In the genomic region with DNA sequence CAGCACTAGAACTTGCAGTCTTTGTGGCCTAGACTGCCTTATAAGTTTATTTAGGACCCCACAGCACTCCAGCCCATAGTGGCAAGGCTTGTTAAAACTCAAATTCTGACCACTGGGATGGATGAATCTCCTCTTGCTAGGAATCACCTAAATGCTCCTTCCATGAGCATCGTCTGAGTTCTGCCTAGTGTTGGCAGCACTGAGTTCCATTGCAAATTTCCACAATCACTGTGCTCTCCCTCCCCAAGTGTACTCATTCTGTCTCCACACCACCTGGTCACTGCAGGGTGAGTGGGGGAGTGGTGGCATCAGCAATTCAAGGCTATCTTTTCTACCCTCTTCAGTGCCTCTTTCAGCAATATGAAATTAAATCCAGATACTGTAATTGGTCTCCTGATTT, we compare ENCODE assay signal across 36 cellular contexts.
"Had no signal": no experiment of that assay in that cellular context is flagged by ENCODE, and none has a peak within 500 bp of the region (broad histone marks: within the 10 kb centered on the region; RNA-seq: fewer than 3 reads in every experiment).

No MANE protein-coding gene starts in this region.

- ATAC-seq: body of pancreas, heart left ventricle, mucosa of descending colon, sciatic nerve, T-helper 17 cell, upper lobe of right lung had no signal

- H3K4me1 ChIP-seq: adrenal gland, body of pancreas, heart left ventricle, left ventricle myocardium inferior, suprapubic skin, tibial artery, upper lobe of right lung had no signal

- H3K36me3 Mint-ChIP-seq: stimulated activated effector memory CD8-positive, alpha-beta T cell treated with anti-CD3 and anti-CD28 coated beads, Interleukin-12 subunit alpha, Interleukin-12 subunit beta, amount 100 ng/mL, for 72 hours had no signal

- H3K36me3 ChIP-seq: adrenal gland, heart left ventricle, left ventricle myocardium inferior, suprapubic skin, tibial artery, upper lobe of right lung, WERI-Rb-1 had no signal

- DNase-seq: activated CD4-positive, alpha-beta memory T cell treated with anti-CD3 and anti-CD28 coated beads for 36 hours; activated CD4-positive, alpha-beta T cell treated with anti-CD3 and anti-CD28 coated beads, Interleukin-2, amount 10 ng/mL, durations not matched to agents 24 days and 14 days; activated CD4-positive, CD25-positive, alpha-beta regulatory T cell treated with anti-CD3 and anti-CD28 coated beads, Interleukin-2, amount 50 U/mL, for 72 hours; activated CD8-positive, alpha-beta memory T cell treated with anti-CD3 and anti-CD28 coated beads, Interleukin-2, amount 50 U/mL, for 4 hours; activated effector memory CD4-positive, alpha-beta T cell treated with anti-CD3 and anti-CD28 coated beads, Interleukin-2, amount 50 U/mL, for 16 hours; activated naive CD4-positive, alpha-beta T cell treated with anti-CD3 and anti-CD28 coated beads for 36 hours; activated naive CD8-positive, alpha-beta T cell treated with anti-CD3 and anti-CD28 coated beads for 36 hours; activated T-cell treated with anti-CD3 and anti-CD28 coated beads, Interleukin-2, amount 50 U/mL, for 1 hour; adrenal gland; aorta; body of pancreas; cerebellar nuclear complex; dorsolateral prefrontal cortex; effector memory CD4-positive, alpha-beta T cell; foreskin fibroblast; heart left ventricle; hypothalamus; islet precursor cell; left ventricle myocardium inferior; mucosa of descending colon; stimulated activated CD4-positive, alpha-beta T cell treated with anti-CD3 and anti-CD28 coated beads, Interleukin-12 subunit alpha, Interleukin-12 subunit beta, amount 100 ng/mL, for 4 hours; stimulated activated CD4-positive, alpha-beta T cell treated with anti-CD3 and anti-CD28 coated beads, Interleukin-4, amount 100 ng/mL, for 24 hours; T-helper 17 cell; T1000; tibial artery; upper lobe of right lung; WERI-Rb-1 had no signal

- H3K4me3 ChIP-seq: adrenal gland, body of pancreas, coronary artery, dorsolateral prefrontal cortex, heart left ventricle, left ventricle myocardium inferior, lung, mucosa of descending colon, skin epidermis, suprapubic skin, tibial artery, upper lobe of right lung had no signal

- H3K27ac ChIP-seq: adrenal gland, body of pancreas, coronary artery, dorsolateral prefrontal cortex, heart left ventricle, left ventricle myocardium inferior, skin epidermis, suprapubic skin, tibial artery, upper lobe of right lung, WERI-Rb-1 had no signal

- H3K9me3 ChIP-seq: adrenal gland, suprapubic skin, upper lobe of right lung had no signal

- H3K27me3 ChIP-seq: adrenal gland, body of pancreas, dorsolateral prefrontal cortex, heart left ventricle, suprapubic skin, tibial artery, upper lobe of right lung had no signal

- H3K4me3 Mint-ChIP-seq: activated CD4-positive, alpha-beta memory T cell treated with anti-CD3 and anti-CD28 coated beads for 36 hours; activated CD4-positive, alpha-beta T cell treated with anti-CD3 and anti-CD28 coated beads, Interleukin-2, amount 10 ng/mL, durations not matched to agents 24 days and 14 days; activated naive CD4-positive, alpha-beta T cell treated with anti-CD3 and anti-CD28 coated beads for 36 hours; activated naive CD8-positive, alpha-beta T cell treated with anti-CD3 and anti-CD28 coated beads for 36 hours; activated T-helper 1 cell treated with anti-CD3 and anti-CD28 coated beads, Interleukin-12 subunit alpha, Interleukin-12 subunit beta, Interleukin-2, Interleukin-4 antibody, amounts not matched to agents 30 ng/mL and 10 ng/mL and 1 ng/mL, durations not matched to agents 14 hours and 24 hours and 36 hours; nephron; stimulated activated effector memory CD8-positive, alpha-beta T cell treated with anti-CD3 and anti-CD28 coated beads, Interleukin-12 subunit alpha, Interleukin-12 subunit beta, amount 100 ng/mL, for 72 hours; T-helper 17 cell had no signal

- H3K4me1 Mint-ChIP-seq: activated CD4-positive, alpha-beta T cell treated with anti-CD3 and anti-CD28 coated beads, Interleukin-2, amount 10 ng/mL, durations not matched to agents 24 days and 14 days; activated naive CD8-positive, alpha-beta T cell treated with anti-CD3 and anti-CD28 coated beads for 36 hours; nephron; stimulated activated effector memory CD8-positive, alpha-beta T cell treated with anti-CD3 and anti-CD28 coated beads, Interleukin-12 subunit alpha, Interleukin-12 subunit beta, amount 100 ng/mL, for 72 hours; T-helper 17 cell had no signal

- H3K27ac Mint-ChIP-seq: activated CD4-positive, alpha-beta memory T cell treated with anti-CD3 and anti-CD28 coated beads for 36 hours; activated CD4-positive, alpha-beta T cell treated with anti-CD3 and anti-CD28 coated beads, Interleukin-2, amount 10 ng/mL, durations not matched to agents 24 days and 14 days; activated naive CD4-positive, alpha-beta T cell treated with anti-CD3 and anti-CD28 coated beads for 36 hours; activated naive CD8-positive, alpha-beta T cell treated with anti-CD3 and anti-CD28 coated beads for 36 hours; activated T-helper 1 cell treated with anti-CD3 and anti-CD28 coated beads, Interleukin-12 subunit alpha, Interleukin-12 subunit beta, Interleukin-2, Interleukin-4 antibody, amounts not matched to agents 30 ng/mL and 10 ng/mL and 1 ng/mL, durations not matched to agents 14 hours and 24 hours and 36 hours; nephron; progenitor cell of endocrine pancreas; stimulated activated effector memory CD8-positive, alpha-beta T cell treated with anti-CD3 and anti-CD28 coated beads, Interleukin-12 subunit alpha, Interleukin-12 subunit beta, amount 100 ng/mL, for 72 hours; T-helper 17 cell had no signal

- H3K27me3 Mint-ChIP-seq: activated CD4-positive, alpha-beta T cell treated with anti-CD3 and anti-CD28 coated beads, Interleukin-2, amount 10 ng/mL, durations not matched to agents 24 days and 14 days; progenitor cell of endocrine pancreas; T-helper 17 cell had no signal
